In genomic region chrX:154750301-154751120, GRCh38 we compare ENCODE assay signal across 8 cellular contexts. TPM values are rescaled to one million over a fixed set of nuclear protein-coding genes. Genes with fewer than 3 reads are reported as not detected.
DNase-seq lines count a peak whose midpoint lies in the region; ATAC-seq and TF ChIP-seq lines count a peak whose summit lies in the region.

GAB3 (minus strand) TSS chrX:154751077; CDS start chrX:154751025, 52 bp downstream.

- no peak within 1 kb of the TSS for H2AFZ ChIP-seq in Karpas-422 (ENCODE audit: low read length)

- no peaks in the 10 kb centered on the region for H4K20me1 ChIP-seq in Karpas-422 (ENCODE audit: insufficient read depth, low read depth, low read length)

- DNase-seq in COLO668 (lab: John Stamatoyannopoulos, UW; ENCODE audit: unreplicated experiment) (peak; percentile 78), GM20000 (ENCODE audit: low spot score) (peak; percentile 48), Karpas-422 (peak; percentile 70), upper lobe of right lung (peak; percentile 75), hippocampal formation (lab: John Stamatoyannopoulos, UW) (no peak)
- DNase-seq in activated CD4-positive, alpha-beta T cell treated with anti-CD3 and anti-CD28 coated beads, Interleukin-2, amount 10 ng/mL, durations not matched to agents 24 days and 14 days: peak; percentile 84

- H3K9ac ChIP-seq in Karpas-422 (ENCODE audit: low read length) (peak within 1 kb of the TSS; percentile 59), endocrine pancreas (ENCODE audit: control insufficient read depth, insufficient read depth, low read length) (peak within 1 kb of the TSS; percentile 10)

- TF ChIP-seq CTCF in GM20000 (IDR thresholded peaks at IDR 0.05; ENCODE audit: extremely low read depth, missing control alignments) (no peak), upper lobe of right lung (IDR thresholded peaks at IDR 0.05) (no peak)

- peaks cover 3% of the 10 kb centered on the region for H3K36me3 Mint-ChIP-seq in activated CD4-positive, alpha-beta T cell treated with anti-CD3 and anti-CD28 coated beads, Interleukin-2, amount 10 ng/mL, durations not matched to agents 24 days and 14 days (ENCODE audit: low read depth)

- H3K4me3 Mint-ChIP-seq in activated CD4-positive, alpha-beta T cell treated with anti-CD3 and anti-CD28 coated beads, Interleukin-2, amount 10 ng/mL, durations not matched to agents 24 days and 14 days: peak within 1 kb of the TSS; percentile 79

- H3K27me3 ChIP-seq in Karpas-422 (ENCODE audit: low read length) (no peaks in the 10 kb centered on the region), endocrine pancreas (ENCODE audit: control insufficient read depth, insufficient read depth, low read length) (no peaks in the 10 kb centered on the region), mononuclear cell (ENCODE audit: insufficient read depth, low read length) (no peaks in the 10 kb centered on the region), upper lobe of right lung (no peaks in the 10 kb centered on the region)

- peak within 1 kb of the TSS; percentile 64 for H3K4me2 ChIP-seq in Karpas-422 (ENCODE audit: low read depth, low read length, poor library complexity, severe bottlenecking)

- peak; percentile 81 for ATAC-seq in upper lobe of right lung

- peak within 1 kb of the TSS; percentile 67 for H3K27ac Mint-ChIP-seq in activated CD4-positive, alpha-beta T cell treated with anti-CD3 and anti-CD28 coated beads, Interleukin-2, amount 10 ng/mL, durations not matched to agents 24 days and 14 days

- H3K4me1 ChIP-seq in Karpas-422 (ENCODE audit: low read length) (peaks cover 41% of the 10 kb centered on the region), endocrine pancreas (ENCODE audit: control insufficient read depth, insufficient read depth, low read length) (no peaks in the 10 kb centered on the region), mononuclear cell (ENCODE audit: insufficient read depth, low read length) (peaks cover 32% of the 10 kb centered on the region), upper lobe of right lung (peaks cover 7% of the 10 kb centered on the region)

- H3K9me3 Mint-ChIP-seq in activated CD4-positive, alpha-beta T cell treated with anti-CD3 and anti-CD28 coated beads, Interleukin-2, amount 10 ng/mL, durations not matched to agents 24 days and 14 days: no peaks in the 10 kb centered on the region

- no peaks in the 10 kb centered on the region for H3K79me2 ChIP-seq in Karpas-422 (ENCODE audit: low read length)

- H3K36me3 ChIP-seq in Karpas-422 (ENCODE audit: insufficient read depth, low read length) (no peaks in the 10 kb centered on the region), endocrine pancreas (ENCODE audit: control insufficient read depth, insufficient read depth, low read length) (no peaks in the 10 kb centered on the region), upper lobe of right lung (no peaks in the 10 kb centered on the region)

- no peak within 1 kb of the TSS for H3K27ac ChIP-seq in Karpas-422 (ENCODE audit: low read length)
- H3K27ac ChIP-seq in upper lobe of right lung: peak within 1 kb of the TSS; percentile 87

- H3K4me1 Mint-ChIP-seq in activated CD4-positive, alpha-beta T cell treated with anti-CD3 and anti-CD28 coated beads, Interleukin-2, amount 10 ng/mL, durations not matched to agents 24 days and 14 days: peaks cover 15% of the 10 kb centered on the region

- peaks cover 5% of the 10 kb centered on the region for H3K27me3 Mint-ChIP-seq in activated CD4-positive, alpha-beta T cell treated with anti-CD3 and anti-CD28 coated beads, Interleukin-2, amount 10 ng/mL, durations not matched to agents 24 days and 14 days

- H3K4me3 ChIP-seq in Karpas-422 (ENCODE audit: low read length) (peak within 1 kb of the TSS; percentile 61), endocrine pancreas (ENCODE audit: control insufficient read depth, insufficient read depth, low read length) (peak within 1 kb of the TSS; percentile 67), mononuclear cell (ENCODE audit: low read length) (peak within 1 kb of the TSS; percentile 58), upper lobe of right lung (peak within 1 kb of the TSS; percentile 55)

- no peaks in the 10 kb centered on the region for H3K9me2 ChIP-seq in Karpas-422 (replicated peaks; ENCODE audit: insufficient read depth, low read length)

- intact Hi-C loops in activated CD4-positive, alpha-beta T cell treated with anti-CD3 and anti-CD28 coated beads, Interleukin-2, amount 10 ng/mL, durations not matched to agents 24 days and 14 days (cut with micrococcal nuclease): no loop called here
- intact Hi-C loops in upper lobe of right lung (cut with DNase I): no loop called here

- H3K9me3 ChIP-seq in Karpas-422 (ENCODE audit: low read length) (no peaks in the 10 kb centered on the region), endocrine pancreas (ENCODE audit: control insufficient read depth, low read length) (no peaks in the 10 kb centered on the region), mononuclear cell (ENCODE audit: low read depth, low read length) (no peaks in the 10 kb centered on the region), upper lobe of right lung (no peaks in the 10 kb centered on the region)

RNA-seq across cellular contexts. Expression of gene GAB3, which starts in this region (rescaled TPM):
- 3.5 and 26.2 TPM in 2 replicates for total RNA-seq in Karpas-422 (2014; rRNA removed; shearing (Covaris generic); ENCODE audit: low replicate concordance)
- 3.5 and 3.6 TPM in 2 replicates for total RNA-seq in activated CD4-positive, alpha-beta T cell treated with anti-CD3 and anti-CD28 coated beads, Interleukin-2, amount 10 ng/mL, durations not matched to agents 24 days and 14 days
- total RNA-seq in mononuclear cell (10.1 TPM), upper lobe of right lung (12.9 TPM)

Comparison
In these comparisons a context has a peak if more than half of its experiments do, and no peak if none do; other contexts are left out.
1. DNase-seq: peak in COLO668 (single experiment), GM20000 (single experiment), Karpas-422 (single experiment), activated CD4-positive, alpha-beta T cell treated with anti-CD3 and anti-CD28 coated beads, Interleukin-2, amount 10 ng/mL, durations not matched to agents 24 days and 14 days (single experiment) and upper lobe of right lung (single experiment); none in hippocampal formation (0 of 2).
2. Peak in every context shown above with its lines, with median percentiles within 50 percentile points of each other: H3K4me3 ChIP-seq.